Comparison of ENCODE assay signal across 8 cellular contexts in genomic region chr19:1131718-1132552, GRCh38. TPM values are rescaled to one million over a fixed set of nuclear protein-coding genes. Genes with fewer than 3 reads are reported as not detected.
DNase-seq lines count a peak whose midpoint lies in the region; ATAC-seq, FAIRE-seq and TF ChIP-seq lines count a peak whose summit lies in the region.

No MANE protein-coding gene starts in this region.

- FAIRE-seq in GM12892 (lab: Jason Lieb, UNC), result peak; percentile 99

- no peaks in the 10 kb centered on the region for H3K27me3 ChIP-seq in ovary
- no peaks in the 10 kb centered on the region for H3K27me3 ChIP-seq in thoracic aorta (replicated peaks; ENCODE audit: insufficient read depth)

- intact Hi-C loops in activated naive CD4-positive, alpha-beta T cell treated with anti-CD3 and anti-CD28 coated beads for 36 hours (cut with micrococcal nuclease), result loop anchor here (1.0 to 2.0 kb wide), 7 partner anchors 30 to 335 kb away; partner anchors contain the start of genes ARHGAP45, PTBP1, RNU6-2 and SBNO2
- intact Hi-C loops in ovary (cut with DNase I), result loop anchor here in 1 of 4 donors (5.0 kb wide), 1 partner anchor 35 kb away; no protein-coding TSS in a partner anchor

- 1 to 3% (median 2%) methylated on average over 37 to 64 of the region's 64 CpGs for WGBS in ovary, 3 donors

- peak overlapping the region; percentile 79 to 83 for H3K27ac ChIP-seq in ovary
- peak overlapping the region; percentile 94 to 99 for H3K27ac ChIP-seq in thoracic aorta

- DNase-seq in GM12892 (ENCODE audit: insufficient read length) (peak; percentile 85), SIG-M5 (lab: John Stamatoyannopoulos, UW) (peak; percentile 43), glutamatergic neuron (peak; percentile 54), ovary (peak; percentile 76 to 84 (median 79)), thoracic aorta (ENCODE audit: low spot score) (peak; percentile 91), NCI-H345 (lab: John Stamatoyannopoulos, UW) (no peak)
- DNase-seq in activated naive CD4-positive, alpha-beta T cell treated with anti-CD3 and anti-CD28 coated beads for 36 hours, result peak; percentile 97

- H3K4me1 Mint-ChIP-seq in activated naive CD4-positive, alpha-beta T cell treated with anti-CD3 and anti-CD28 coated beads for 36 hours (ENCODE audit: low read depth), result peaks cover 49% of the 10 kb centered on the region
- H3K4me1 Mint-ChIP-seq in glutamatergic neuron (ENCODE audit: low read depth, unreplicated experiment), result peaks cover 2% of the 10 kb centered on the region

- H3K4me3 ChIP-seq in ovary, result peak overlapping the region; percentile 67
- peak overlapping the region; percentile 95 for H3K4me3 ChIP-seq in thoracic aorta

- H3K36me3 ChIP-seq in ovary (no peaks in the 10 kb centered on the region), thoracic aorta (peaks cover 10% of the 10 kb centered on the region)

- H3K27ac Mint-ChIP-seq in activated naive CD4-positive, alpha-beta T cell treated with anti-CD3 and anti-CD28 coated beads for 36 hours, result peak overlapping the region; percentile 97
- H3K27ac Mint-ChIP-seq in glutamatergic neuron (ENCODE audit: unreplicated experiment), result no peak overlapping the region

- H3K9me3 ChIP-seq in ovary (no peaks in the 10 kb centered on the region), thoracic aorta (no peaks in the 10 kb centered on the region)

- TF ChIP-seq POLR2A in GM12892 (IDR thresholded peaks at IDR 0.05; ENCODE audit: low read depth, low read length) (peak; percentile 56; the same call in 1 of the 2 replicates), ovary (IDR thresholded peaks at IDR 0.05) (peak; percentile 14)

- no peaks in the 10 kb centered on the region for H3K27me3 Mint-ChIP-seq in activated naive CD4-positive, alpha-beta T cell treated with anti-CD3 and anti-CD28 coated beads for 36 hours (ENCODE audit: low read depth)
- peaks cover 2% of the 10 kb centered on the region for H3K27me3 Mint-ChIP-seq in glutamatergic neuron (ENCODE audit: unreplicated experiment)

- peak; percentile 42 for ATAC-seq in HG02970 (IDR thresholded peaks at IDR 0.05; ENCODE audit: low FRiP score, unreplicated experiment)
- ATAC-seq in thoracic aorta (ENCODE audit: insufficient number of reproducible peaks, low FRiP score, low read depth), result peak; percentile 65

- peak overlapping the region; percentile 95 for H3K4me3 Mint-ChIP-seq in activated naive CD4-positive, alpha-beta T cell treated with anti-CD3 and anti-CD28 coated beads for 36 hours
- no peak overlapping the region for H3K4me3 Mint-ChIP-seq in glutamatergic neuron (ENCODE audit: unreplicated experiment)

- peaks cover 26% of the 10 kb centered on the region for H3K36me3 Mint-ChIP-seq in activated naive CD4-positive, alpha-beta T cell treated with anti-CD3 and anti-CD28 coated beads for 36 hours (ENCODE audit: low read depth)
- no peaks in the 10 kb centered on the region for H3K36me3 Mint-ChIP-seq in glutamatergic neuron (ENCODE audit: unreplicated experiment)

- peaks cover 22% of the 10 kb centered on the region for H3K4me1 ChIP-seq in ovary (ENCODE audit: insufficient read depth)
- peaks cover 52 to 61% of the 10 kb centered on the region in 2 donors for H3K4me1 ChIP-seq in thoracic aorta (ENCODE audit: control insufficient read depth in 1 of 2, low read depth in 2 of 2)

- no peaks in the 10 kb centered on the region for H3K9me3 Mint-ChIP-seq in activated naive CD4-positive, alpha-beta T cell treated with anti-CD3 and anti-CD28 coated beads for 36 hours
- H3K9me3 Mint-ChIP-seq in glutamatergic neuron (ENCODE audit: unreplicated experiment), result peaks cover 3% of the 10 kb centered on the region

- CTCF ChIA-PET in activated naive CD4-positive, alpha-beta T cell treated with anti-CD3 and anti-CD28 coated beads for 36 hours (lab: Charles Lee), result interaction anchor here (0.6 to 1.7 kb wide), 3 partner anchors 19 to 72 kb away, joined by 3 to 4 read pairs (median 3); no protein-coding TSS in a partner anchor

- no peak for TF ChIP-seq CTCF in glutamatergic neuron (IDR thresholded peaks at IDR 0.05; ENCODE audit: partially characterized antibody, unreplicated experiment)
- TF ChIP-seq CTCF in ovary (IDR thresholded peaks at IDR 0.05), result peak in 2 of 3 donors; percentile 33 to 42
- peak; percentile 26 for TF ChIP-seq CTCF in thoracic aorta (IDR thresholded peaks at IDR 0.05)

- peak; percentile 95 for TF ChIP-seq EP300 in ovary (IDR thresholded peaks at IDR 0.05)

RNA-seq across cellular contexts. Expression of gene GPX4, which starts 28.1 kb away (rescaled TPM):
- polyA plus RNA-seq in GM12892 (2012; ENCODE audit: missing spikeins), result 359 TPM
- total RNA-seq in activated naive CD4-positive, alpha-beta T cell treated with anti-CD3 and anti-CD28 coated beads for 36 hours, result 100 to 1,000 TPM; 244 to 253 TPM
- total RNA-seq in glutamatergic neuron (ENCODE audit: unreplicated experiment) (210 TPM), ovary (100 to 1,000 TPM; 189 to 309 (median 247) TPM), thoracic aorta (100 to 1,000 TPM; 259 to 441 TPM)
- 100 to 1,000 TPM; 239 to 450 TPM for polyA plus RNA-seq in ovary

RNA-seq across cellular contexts. Expression of gene POLR2E, which starts 36.8 kb away (rescaled TPM):
- 87.9 TPM for polyA plus RNA-seq in GM12892 (2012; ENCODE audit: missing spikeins)
- 100 to 1,000 TPM; 238 to 258 TPM for total RNA-seq in activated naive CD4-positive, alpha-beta T cell treated with anti-CD3 and anti-CD28 coated beads for 36 hours
- total RNA-seq in glutamatergic neuron (ENCODE audit: unreplicated experiment), result 140 TPM
- 100 to 1,000 TPM in 5 of 7 donors, 10 to 100 TPM in 2; 88.2 to 157 (median 140) TPM for total RNA-seq in ovary
- polyA plus RNA-seq in ovary, result 100 to 1,000 TPM in 1 of 2 donors, 10 to 100 TPM in 1; 11.1 to 119 TPM
- total RNA-seq in thoracic aorta, result 100 to 1,000 TPM; 129 to 149 TPM

RNA-seq across cellular contexts. Expression of gene SBNO2, which starts 42.1 kb away (rescaled TPM):
- 6.4 TPM for polyA plus RNA-seq in GM12892 (2012; ENCODE audit: missing spikeins)
- 100 to 1,000 TPM; 112 to 117 TPM for total RNA-seq in activated naive CD4-positive, alpha-beta T cell treated with anti-CD3 and anti-CD28 coated beads for 36 hours
- total RNA-seq in glutamatergic neuron (ENCODE audit: unreplicated experiment), result 65.5 TPM
- total RNA-seq in ovary, result 10 to 100 TPM; 20.7 to 92.6 (median 62.4) TPM
- 10 to 100 TPM in 1 of 2 donors, 1 to 10 TPM in 1; 6.1 to 36.7 TPM for polyA plus RNA-seq in ovary
- total RNA-seq in thoracic aorta, result 100 to 1,000 TPM in 1 of 2 donors, 10 to 100 TPM in 1; 55.4 to 182 TPM
